Comparison of ENCODE assay signal across 8 cellular contexts in the genomic region with DNA sequence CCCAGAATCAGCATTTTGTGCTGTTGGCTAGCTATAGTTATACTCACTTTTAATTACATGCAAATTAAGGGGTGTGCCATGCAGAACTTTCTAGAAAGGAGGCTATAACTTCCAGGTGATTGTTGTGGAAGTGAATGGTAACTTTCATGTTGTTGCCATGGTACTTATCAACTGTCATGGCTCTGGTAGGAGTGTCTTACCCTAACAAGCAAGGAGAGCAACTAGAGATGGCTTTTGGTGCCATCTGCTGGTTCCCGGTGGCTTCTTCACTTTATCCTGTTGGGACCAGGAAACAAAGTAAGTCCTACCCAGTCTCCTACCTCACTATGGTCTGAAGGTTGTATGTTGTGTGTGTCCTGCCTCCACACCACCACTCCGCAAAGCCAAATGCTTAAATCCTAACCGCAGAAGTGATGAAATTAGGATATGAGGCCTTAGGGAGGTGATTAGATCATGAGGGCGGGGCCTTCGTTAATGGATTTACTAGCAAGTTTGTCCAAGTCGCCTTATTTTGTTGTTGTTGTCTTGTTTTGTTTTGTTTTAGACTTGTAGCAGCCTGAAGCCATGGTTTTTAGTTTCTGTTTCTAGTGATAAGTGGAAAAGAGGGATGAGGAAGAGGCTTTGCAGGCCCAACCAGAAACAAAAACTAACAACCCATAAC. TPM values are rescaled to one million over a fixed set of nuclear protein-coding genes. Genes with fewer than 3 reads are reported as not detected.
A peak's percentile ranks its signal among the peaks of the same experiment; 100 is the strongest.
DNase-seq lines count a peak whose midpoint lies in the region; ATAC-seq and TF ChIP-seq lines count a peak whose summit lies in the region.

No MANE protein-coding gene starts in this region.

- H4K20me1 ChIP-seq in GM23338 (replicated peaks; ENCODE audit: insufficient read depth) = no peaks in the 10 kb centered on the region

- no peak overlapping the region for H2AFZ ChIP-seq in GM23338

- peak; percentile 46 to 57 for ATAC-seq in CD4-positive, CD25-positive, alpha-beta regulatory T cell (ENCODE audit: low read depth in 2 of 2)
- ATAC-seq in GM23338 (peak; percentile 43), Right ventricle myocardium inferior (peak; percentile 24)
- peak; percentile 31 for ATAC-seq in activated naive CD8-positive, alpha-beta T cell treated with anti-CD3 and anti-CD28 coated beads, Interleukin-2, amount 10 ng/mL, durations not matched to agents 7 days and 5 days (ENCODE audit: low read depth)

- intact Hi-C loops in Right ventricle myocardium inferior (cut with DNase I) (loop anchor here (1.0 to 10.0 kb wide), 5 partner anchors 171 to 961 kb away; a partner anchor contains a TSS), posterior cingulate gyrus (cut with DNase I) (loop anchor here (5.0 to 10.0 kb wide), 4 partner anchors 361 to 661 kb away; a partner anchor contains a TSS)

- peak overlapping the region in 2 of 4 donors; percentile 88 to 89 for H3K4me3 Mint-ChIP-seq in CD4-positive, CD25-positive, alpha-beta regulatory T cell
- H3K4me3 Mint-ChIP-seq in GM23338 = no peak overlapping the region; the same call in 2 of the 3 replicates
- H3K4me3 Mint-ChIP-seq in activated naive CD8-positive, alpha-beta T cell treated with anti-CD3 and anti-CD28 coated beads, Interleukin-2, amount 10 ng/mL, durations not matched to agents 7 days and 5 days = no peak overlapping the region

- peaks cover 8% of the 10 kb centered on the region; the same call in 1 of the 2 replicates for H3K79me2 ChIP-seq in GM23338 (replicated peaks; ENCODE audit: insufficient read depth)

- no peaks in the 10 kb centered on the region for H3K9me2 ChIP-seq in GM23338 (ENCODE audit: insufficient read depth)

- H3K27ac ChIP-seq in CD4-positive, CD25-positive, alpha-beta regulatory T cell (ENCODE audit: insufficient read depth, low read length, poor library complexity, severe bottlenecking) = peak overlapping the region; percentile 79
- H3K27ac ChIP-seq in GM23338 (ENCODE audit: low read depth) (0 out of 2 replicates have a peak overlapping the region, but pooled peaks have one; percentile 1), urinary bladder (ENCODE audit: low read depth) (peak overlapping the region; percentile 64)

- H3K36me3 Mint-ChIP-seq in CD4-positive, CD25-positive, alpha-beta regulatory T cell = no peaks in the 10 kb centered on the region
- H3K36me3 Mint-ChIP-seq in GM23338 (ENCODE audit: low read depth) = peaks cover 13% of the 10 kb centered on the region
- H3K36me3 Mint-ChIP-seq in activated naive CD8-positive, alpha-beta T cell treated with anti-CD3 and anti-CD28 coated beads, Interleukin-2, amount 10 ng/mL, durations not matched to agents 7 days and 5 days = no peaks in the 10 kb centered on the region

- no peaks in the 10 kb centered on the region for H3K9me3 ChIP-seq in CD4-positive, CD25-positive, alpha-beta regulatory T cell (ENCODE audit: control insufficient read depth in 2 of 2, low read length in 2 of 2)

- no peaks in the 10 kb centered on the region for H3K36me3 ChIP-seq in CD4-positive, CD25-positive, alpha-beta regulatory T cell (ENCODE audit: control insufficient read depth, insufficient read depth, low read length)
- H3K36me3 ChIP-seq in GM23338 (ENCODE audit: insufficient read depth) (peaks cover 4% of the 10 kb centered on the region; the same call in 1 of the 2 replicates), urinary bladder (ENCODE audit: insufficient read depth) (no peaks in the 10 kb centered on the region)

- peaks cover 17% of the 10 kb centered on the region for H3K4me1 ChIP-seq in CD4-positive, CD25-positive, alpha-beta regulatory T cell (ENCODE audit: control insufficient read depth, insufficient read depth, low read length, poor library complexity, severe bottlenecking)
- H3K4me1 ChIP-seq in GM23338 (ENCODE audit: insufficient read depth) (peaks cover 12% of the 10 kb centered on the region), urinary bladder (ENCODE audit: insufficient read depth) (no peaks in the 10 kb centered on the region)

- DNase-seq in CD4-positive, CD25-positive, alpha-beta regulatory T cell = peak; percentile 76 to 94 (median 88)
- DNase-seq in GM23338 (ENCODE audit: low spot score) (peak; percentile 95), NCI-H146 (lab: John Stamatoyannopoulos, UW) (peak; percentile 72), SW 1271 (lab: John Stamatoyannopoulos, UW) (peak; percentile 77 to 93), Right ventricle myocardium inferior (ENCODE audit: missing footprints) (peak; percentile 80), posterior cingulate gyrus (peak; percentile 55 to 97 (median 82))
- DNase-seq in activated naive CD8-positive, alpha-beta T cell treated with anti-CD3 and anti-CD28 coated beads, Interleukin-2, amount 10 ng/mL, durations not matched to agents 7 days and 5 days = peak; percentile 73

- H3F3A ChIP-seq in GM23338 (replicated peaks; ENCODE audit: low read depth) = peaks cover 12% of the 10 kb centered on the region

- POLR2A ChIA-PET in activated naive CD8-positive, alpha-beta T cell treated with anti-CD3 and anti-CD28 coated beads, Interleukin-2, amount 10 ng/mL, durations not matched to agents 7 days and 5 days (lab: Charles Lee) = no interaction called here

- H3K4me2 ChIP-seq in GM23338 = no peak overlapping the region

- peak overlapping the region; percentile 9 to 83 (median 73) for H3K27ac Mint-ChIP-seq in CD4-positive, CD25-positive, alpha-beta regulatory T cell
- 0 out of 2 replicates have a peak overlapping the region, but pooled peaks have one; percentile 54 for H3K27ac Mint-ChIP-seq in GM23338
- peak overlapping the region; percentile 90 for H3K27ac Mint-ChIP-seq in activated naive CD8-positive, alpha-beta T cell treated with anti-CD3 and anti-CD28 coated beads, Interleukin-2, amount 10 ng/mL, durations not matched to agents 7 days and 5 days

- H3K27me3 Mint-ChIP-seq in CD4-positive, CD25-positive, alpha-beta regulatory T cell = peaks cover 4% of the 10 kb centered on the region
- H3K27me3 Mint-ChIP-seq in GM23338 (ENCODE audit: insufficient read depth, low read depth, poor library complexity) = peaks cover 14% of the 10 kb centered on the region
- H3K27me3 Mint-ChIP-seq in activated naive CD8-positive, alpha-beta T cell treated with anti-CD3 and anti-CD28 coated beads, Interleukin-2, amount 10 ng/mL, durations not matched to agents 7 days and 5 days = no peaks in the 10 kb centered on the region

- TF ChIP-seq CTCF in GM23338 (conservative IDR thresholded peaks at IDR 0.05; ENCODE audit: low read depth in 2 of 2) = peak; percentile 90 to 95

- WGBS in urinary bladder = 48% methylated on average over 6 of the region's 6 CpGs

- H3K4me3 ChIP-seq in CD4-positive, CD25-positive, alpha-beta regulatory T cell (ENCODE audit: low read depth, low read length) = no peak overlapping the region
- no peak overlapping the region for H3K4me3 ChIP-seq in GM23338
- H3K4me3 ChIP-seq in urinary bladder (ENCODE audit: low read depth, low read length) = no peak overlapping the region

- H3K9me3 Mint-ChIP-seq in CD4-positive, CD25-positive, alpha-beta regulatory T cell = peaks cover 0 to 2% (median 0%) of the 10 kb centered on the region in 7 donors
- peaks cover 5% of the 10 kb centered on the region for H3K9me3 Mint-ChIP-seq in GM23338
- H3K9me3 Mint-ChIP-seq in activated naive CD8-positive, alpha-beta T cell treated with anti-CD3 and anti-CD28 coated beads, Interleukin-2, amount 10 ng/mL, durations not matched to agents 7 days and 5 days = no peaks in the 10 kb centered on the region

- peaks cover 15 to 29% (median 20%) of the 10 kb centered on the region in 4 donors for H3K4me1 Mint-ChIP-seq in CD4-positive, CD25-positive, alpha-beta regulatory T cell
- peaks cover 10% of the 10 kb centered on the region for H3K4me1 Mint-ChIP-seq in GM23338
- H3K4me1 Mint-ChIP-seq in activated naive CD8-positive, alpha-beta T cell treated with anti-CD3 and anti-CD28 coated beads, Interleukin-2, amount 10 ng/mL, durations not matched to agents 7 days and 5 days = peaks cover 17% of the 10 kb centered on the region

- no peaks in the 10 kb centered on the region for H3K27me3 ChIP-seq in CD4-positive, CD25-positive, alpha-beta regulatory T cell (ENCODE audit: control insufficient read depth, insufficient read depth, low read length)
- H3K27me3 ChIP-seq in GM23338 (ENCODE audit: insufficient read depth) = no peaks in the 10 kb centered on the region

RNA-seq across cellular contexts. Expression of a gene that starts 22.6 kb away (rescaled TPM):
- 34.8 TPM for total RNA-seq in CD4-positive, CD25-positive, alpha-beta regulatory T cell
- 10 to 100 TPM in 1 of 4 donors, 1 to 10 TPM in 3; 7.8 to 15.9 (median 9.5) TPM for polyA plus RNA-seq in CD4-positive, CD25-positive, alpha-beta regulatory T cell
- total RNA-seq in GM23338 (2014; rRNA removed; shearing (Covaris generic)) = 25.4 and 32.8 TPM in 2 replicates
- polyA plus RNA-seq in GM23338 (2016; fragmentation: Nextera tagmentation; extraction: Ambion mirVana) (23.5 and 24.1 TPM in 2 replicates), urinary bladder (37.5 TPM)
- 10 to 100 TPM; 33.9 to 37.0 TPM for total RNA-seq in activated naive CD8-positive, alpha-beta T cell treated with anti-CD3 and anti-CD28 coated beads, Interleukin-2, amount 10 ng/mL, durations not matched to agents 7 days and 5 days
- total RNA-seq in Right ventricle myocardium inferior (10.4 TPM), urinary bladder (16.1 TPM)

RNA-seq across cellular contexts. Expression of a gene that starts 27.7 kb away (rescaled TPM):
- total RNA-seq in CD4-positive, CD25-positive, alpha-beta regulatory T cell = 8.4 TPM
- polyA plus RNA-seq in CD4-positive, CD25-positive, alpha-beta regulatory T cell = 1 to 10 TPM; 3.6 to 6.4 (median 3.9) TPM
- 4.2 and 14.8 TPM in 2 replicates for total RNA-seq in GM23338 (2014; rRNA removed; shearing (Covaris generic))
- polyA plus RNA-seq in GM23338 (2016; fragmentation: Nextera tagmentation; extraction: Ambion mirVana) (6.0 and 7.6 TPM in 2 replicates), urinary bladder (18.0 TPM)
- 10 to 100 TPM; 17.9 to 21.1 TPM for total RNA-seq in activated naive CD8-positive, alpha-beta T cell treated with anti-CD3 and anti-CD28 coated beads, Interleukin-2, amount 10 ng/mL, durations not matched to agents 7 days and 5 days
- total RNA-seq in Right ventricle myocardium inferior (9.3 TPM), urinary bladder (73.6 TPM)

RNA-seq across cellular contexts. Expression of a gene that starts 31.5 kb away (rescaled TPM):
- 234 TPM for total RNA-seq in CD4-positive, CD25-positive, alpha-beta regulatory T cell
- 100 to 1,000 TPM; 786 to 952 (median 832) TPM for polyA plus RNA-seq in CD4-positive, CD25-positive, alpha-beta regulatory T cell
- 304 and 484 TPM in 2 replicates for total RNA-seq in GM23338 (2014; rRNA removed; shearing (Covaris generic))
- 1,371 and 1,518 TPM in 2 replicates for polyA plus RNA-seq in GM23338 (2016; fragmentation: Nextera tagmentation; extraction: Ambion mirVana)
- total RNA-seq in activated naive CD8-positive, alpha-beta T cell treated with anti-CD3 and anti-CD28 coated beads, Interleukin-2, amount 10 ng/mL, durations not matched to agents 7 days and 5 days = 100 to 1,000 TPM; 310 to 340 TPM
- 581 TPM for total RNA-seq in Right ventricle myocardium inferior
- total RNA-seq in urinary bladder = 92.0 TPM
- 436 TPM for polyA plus RNA-seq in urinary bladder

RNA-seq across cellular contexts. Expression of a gene that starts 38.9 kb away (rescaled TPM):
- total RNA-seq in CD4-positive, CD25-positive, alpha-beta regulatory T cell = 72.0 TPM
- polyA plus RNA-seq in CD4-positive, CD25-positive, alpha-beta regulatory T cell = 100 to 1,000 TPM in 3 of 4 donors, 10 to 100 TPM in 1; 87.9 to 135 (median 113) TPM
- total RNA-seq in GM23338 (2014; rRNA removed; shearing (Covaris generic)) = 102 and 127 TPM in 2 replicates
- polyA plus RNA-seq in GM23338 (2016; fragmentation: Nextera tagmentation; extraction: Ambion mirVana) (112 and 127 TPM in 2 replicates), urinary bladder (160 TPM)
- 100 to 1,000 TPM in 1 of 2 experiments, 10 to 100 TPM in 1; 95.1 to 101 TPM for total RNA-seq in activated naive CD8-positive, alpha-beta T cell treated with anti-CD3 and anti-CD28 coated beads, Interleukin-2, amount 10 ng/mL, durations not matched to agents 7 days and 5 days
- total RNA-seq in Right ventricle myocardium inferior (89.2 TPM), urinary bladder (42.3 TPM)

Comparison
In these comparisons a context has a peak if more than half of its experiments do, and no peak if none do; other contexts are left out.
1. H3K27ac ChIP-seq: peak in every context shown above with its lines; median percentile 79 in CD4-positive, CD25-positive, alpha-beta regulatory T cell; 64 in urinary bladder; 1 in GM23338.